ENCODE assay signal across 9 cellular contexts in genomic region chr22:20748820-20749428, GRCh38. TPM values are rescaled to one million over a fixed set of nuclear protein-coding genes. Genes with fewer than 3 reads are reported as not detected.
A peak's percentile ranks its signal among the peaks of the same experiment; 100 is the strongest.
DNase-seq lines count a peak whose midpoint lies in the region; ATAC-seq and TF ChIP-seq lines count a peak whose summit lies in the region.
"Had no signal": no experiment of that assay in that cellular context is flagged by ENCODE, and none has a peak within 500 bp of the region (broad histone marks: within the 10 kb centered on the region; RNA-seq: fewer than 3 reads in every experiment).

No MANE protein-coding gene starts in this region.

- H3K27me3 ChIP-seq in GM06990 (replicated peaks; ENCODE audit: control insufficient read depth, insufficient read depth, low read length): no peaks in the 10 kb centered on the region
- no peaks in the 10 kb centered on the region for H3K27me3 ChIP-seq in esophagus muscularis mucosa
- no peaks in the 10 kb centered on the region for H3K27me3 ChIP-seq in MG63

- H3K4me3 ChIP-seq in GM06990 (replicated peaks; ENCODE audit: low read depth, low read length) (no peak overlapping the region), esophagus muscularis mucosa (no peak overlapping the region), MG63 (no peak overlapping the region)

- H3K36me3 Mint-ChIP-seq in mesothelial cell of epicardium: peaks cover 17% of the 10 kb centered on the region

- no peak overlapping the region for H3K4me3 Mint-ChIP-seq in mesothelial cell of epicardium

- no peaks in the 10 kb centered on the region for H3K9me3 Mint-ChIP-seq in mesothelial cell of epicardium

- H3K27me3 Mint-ChIP-seq in mesothelial cell of epicardium (ENCODE audit: low read depth): no peaks in the 10 kb centered on the region

- ATAC-seq in GM19468 (IDR thresholded peaks at IDR 0.05; ENCODE audit: extremely low read depth, unreplicated experiment): peak; percentile 37
- peak; percentile 57 for ATAC-seq in HG03460 (IDR thresholded peaks at IDR 0.05; ENCODE audit: unreplicated experiment)

- H3K36me3 ChIP-seq in GM06990 (ENCODE audit: control insufficient read depth, insufficient read depth, low read length) (peaks cover 14% of the 10 kb centered on the region), esophagus muscularis mucosa (peaks cover 40 to 89% (median 72%) of the 10 kb centered on the region in 4 donors), MG63 (peaks cover 18% of the 10 kb centered on the region)

- H3K9me3 ChIP-seq in esophagus muscularis mucosa: no peaks in the 10 kb centered on the region
- no peaks in the 10 kb centered on the region for H3K9me3 ChIP-seq in MG63

- TF ChIP-seq CTCF in GM06990 (IDR thresholded peaks at IDR 0.05; ENCODE audit: insufficient read depth, low read length, poor library complexity, severe bottlenecking) (peak; percentile 9), esophagus muscularis mucosa (IDR thresholded peaks at IDR 0.05) (no peak), mesothelial cell of epicardium (IDR thresholded peaks at IDR 0.05; ENCODE audit: unreplicated experiment) (no peak)

- H3K4me1 ChIP-seq in esophagus muscularis mucosa: peaks cover 8 to 42% (median 36%) of the 10 kb centered on the region in 4 donors

- H3K27ac Mint-ChIP-seq in mesothelial cell of epicardium: no peak overlapping the region

- H3K27ac ChIP-seq in esophagus muscularis mucosa (replicated peaks in 1 of 4): peak overlapping the region; percentile 50 to 76 (median 58)

- WGBS in esophagus muscularis mucosa: 58% methylated on average over 8 of the region's 8 CpGs

- TF ChIP-seq POLR2A in esophagus muscularis mucosa (IDR thresholded peaks at IDR 0.05; ENCODE audit: low read depth): no peak

- H3K4me1 Mint-ChIP-seq in mesothelial cell of epicardium: no peaks in the 10 kb centered on the region

- TF ChIP-seq EP300 in esophagus muscularis mucosa (IDR thresholded peaks at IDR 0.05): no peak

- DNase-seq in GM06990 (ENCODE audit: extremely low read depth, insufficient read length) (peak; percentile 71), esophagus muscularis mucosa (ENCODE audit: extremely low spot score) (no peak), MG63 (no peak), cortex of kidney (lab: John Stamatoyannopoulos, UW) (no peak), mesothelial cell of epicardium (ENCODE audit: low spot score in 2 of 2, unreplicated experiment in 2 of 2) (no peak), NCI-H524 treated with DMSO at 0.1 percent for 48 hours (lab: John Stamatoyannopoulos, UW) (no peak)
- DNase-seq: midbrain had no signal

- intact Hi-C loops in esophagus muscularis mucosa (cut with DNase I): no loop called here

RNA-seq across cellular contexts. Expression of gene SERPIND1, which starts 25.0 kb away (rescaled TPM):
- total RNA-seq in esophagus muscularis mucosa: under 1 TPM in 3 of 4 donors, not detected in 1; 0.46 to 0.83 (median 0.50) TPM
- total RNA-seq in MG63 (2014; rRNA removed; shearing (Covaris generic); ENCODE audit: low replicate concordance): not detected in 2 replicates
- total RNA-seq in mesothelial cell of epicardium: not detected in 3 replicates
